ENCODE assay signal across 1 cellular context in genomic region chr12:121748571-121749265, GRCh38.
TF ChIP-seq lines count a peak whose summit lies in the region.

No MANE protein-coding gene starts in this region.

TF ChIP-seq in K562, 482 proteins besides CTCF, POLR2A, EP300 and RAD21 (continued from another document and continues in another):
- TF ChIP-seq TOE1 (IDR thresholded peaks at IDR 0.05; ENCODE audit: borderline replicate concordance) (peak; percentile 43; the same call in 1 of the 2 replicates), TOE1 (CRISPR knock-in tag; IDR thresholded peaks at IDR 0.05; ENCODE audit: borderline replicate concordance, low read depth) (no peak), GABPA (tag; conservative IDR thresholded peaks at IDR 0.05; ENCODE audit: low read depth) (no peak), HMG20B (CRISPR knock-in tag; IDR thresholded peaks at IDR 0.05) (no peak), E2F8 (IDR thresholded peaks at IDR 0.05; ENCODE audit: low read depth, partially characterized antibody) (no peak), SAP30 (IDR thresholded peaks at IDR 0.05; ENCODE audit: borderline replicate concordance, insufficient read depth, low read depth, low read length, poor library complexity, severe bottlenecking) (no peak), MAFF (IDR thresholded peaks at IDR 0.05; ENCODE audit: low read length) (no peak; the same call in 1 of the 2 replicates), SMAD2 (IDR thresholded peaks at IDR 0.05; ENCODE audit: low read depth, low read length) (no peak), ZNF23 (CRISPR knock-in tag; IDR thresholded peaks at IDR 0.05) (no peak), CBX2 (IDR thresholded peaks at IDR 0.05; ENCODE audit: insufficient read depth, low read length, poor library complexity, severe bottlenecking) (no peak), MCM3 (IDR thresholded peaks at IDR 0.05) (no peak), SP1 (CRISPR knock-in tag; IDR thresholded peaks at IDR 0.05) (peak; percentile 57), RFX1 (IDR thresholded peaks at IDR 0.05) (no peak), ZNF57 (CRISPR knock-in tag; IDR thresholded peaks at IDR 0.05) (no peak), SIRT6 (IDR thresholded peaks at IDR 0.05; ENCODE audit: low read depth, low read length) (no peak), FUS (optimal IDR thresholded peaks at IDR 0.05; ENCODE audit: low read depth, low read length) (no peak), IRF2 (CRISPR knock-in tag; IDR thresholded peaks at IDR 0.05) (no peak), ERF (CRISPR knock-in tag; IDR thresholded peaks at IDR 0.05) (no peak), DNMT1 (IDR thresholded peaks at IDR 0.05) (no peak), HNRNPH1 (optimal IDR thresholded peaks at IDR 0.05; ENCODE audit: low read depth, low read length) (no peak), RNF2 (IDR thresholded peaks at IDR 0.05) (peak; percentile 75), HNRNPUL1 (IDR thresholded peaks at IDR 0.05; ENCODE audit: low read length) (no peak), TFAM (CRISPR knock-in tag; conservative IDR thresholded peaks at IDR 0.05) (no peak), ZBTB7A (IDR thresholded peaks at IDR 0.05; ENCODE audit: borderline replicate concordance, control insufficient read depth, low read depth, low read length) (peak; percentile 86; the same call in 1 of the 2 replicates), MCM7 (IDR thresholded peaks at IDR 0.05) (no peak), C11orf30 (IDR thresholded peaks at IDR 0.05; ENCODE audit: low read depth) (peak; percentile 81), MTA1 (IDR thresholded peaks at IDR 0.05; ENCODE audit: borderline replicate concordance) (peak; percentile 73; the same call in 1 of the 2 replicates), HINFP (tag; conservative IDR thresholded peaks at IDR 0.05; ENCODE audit: low read depth) (no peak), IFI16 (CRISPR knock-in tag; IDR thresholded peaks at IDR 0.05) (no peak), NR3C1 (CRISPR knock-in tag; IDR thresholded peaks at IDR 0.05) (no peak), CBFA2T3 (IDR thresholded peaks at IDR 0.05) (peak; percentile 44; the same call in 1 of the 2 replicates), NFATC3 (IDR thresholded peaks at IDR 0.05) (no peak), POU5F1 (IDR thresholded peaks at IDR 0.05; ENCODE audit: borderline replicate concordance, low read depth, low read length, partially characterized antibody) (no peak), SREBF2 (CRISPR knock-in tag; IDR thresholded peaks at IDR 0.05) (no peak), TRIM28 (IDR thresholded peaks at IDR 0.05) (peak; percentile 57; the same call in 1 of the 2 replicates), MEF2A (IDR thresholded peaks at IDR 0.05; ENCODE audit: control insufficient read depth, low read depth, low read length) (no peak), HMGXB4 (CRISPR knock-in tag; IDR thresholded peaks at IDR 0.05) (no peak), ZNF785 (CRISPR knock-in tag; IDR thresholded peaks at IDR 0.05) (no peak), ZNF280B (CRISPR knock-in tag; IDR thresholded peaks at IDR 0.05) (no peak), KLF10 (CRISPR knock-in tag; IDR thresholded peaks at IDR 0.05) (no peak), MCM5 (IDR thresholded peaks at IDR 0.05; ENCODE audit: low read depth) (no peak), MEF2D (tag; conservative IDR thresholded peaks at IDR 0.05; ENCODE audit: low read depth) (no peak; the same call in none of the 2 replicates), HMGN3 (IDR thresholded peaks at IDR 0.05; ENCODE audit: borderline replicate concordance, extremely low read depth, insufficient read length, low read depth, low read length) (no peak), GTF2E2 (tag; IDR thresholded peaks at IDR 0.05) (no peak), ZFP91 (CRISPR knock-in tag; IDR thresholded peaks at IDR 0.05) (no peak), E2F3 (CRISPR knock-in tag; IDR thresholded peaks at IDR 0.05) (no peak), ZZZ3 (IDR thresholded peaks at IDR 0.05) (no peak), CBX5 (IDR thresholded peaks at IDR 0.05; ENCODE audit: borderline replicate concordance, low read depth) (no peak), AFF1 (IDR thresholded peaks at IDR 0.05; ENCODE audit: low read depth in 1 of 2, partially characterized antibody in 2 of 2) (peak in 1 of 2 experiments; percentile 66), TGIF2 (CRISPR knock-in tag; IDR thresholded peaks at IDR 0.05) (no peak), DLX4 (CRISPR knock-in tag; IDR thresholded peaks at IDR 0.05) (no peak), NR2F6 (CRISPR knock-in tag; IDR thresholded peaks at IDR 0.05) (no peak), SNAPC5 (CRISPR knock-in tag; IDR thresholded peaks at IDR 0.05) (no peak), NCOA4 (IDR thresholded peaks at IDR 0.05; ENCODE audit: partially characterized antibody) (no peak), ZBTB26 (CRISPR knock-in tag; IDR thresholded peaks at IDR 0.05) (no peak), ZNF384 (IDR thresholded peaks at IDR 0.05; ENCODE audit: low read depth, low read length) (peak; percentile 5; the same call in 1 of the 2 replicates), ATF6 (CRISPR knock-in tag; IDR thresholded peaks at IDR 0.05) (no peak), ZNF583 (CRISPR knock-in tag; IDR thresholded peaks at IDR 0.05) (0 out of 2 replicates have a peak, but pooled peaks have one; percentile 19)
